In the genomic region with DNA sequence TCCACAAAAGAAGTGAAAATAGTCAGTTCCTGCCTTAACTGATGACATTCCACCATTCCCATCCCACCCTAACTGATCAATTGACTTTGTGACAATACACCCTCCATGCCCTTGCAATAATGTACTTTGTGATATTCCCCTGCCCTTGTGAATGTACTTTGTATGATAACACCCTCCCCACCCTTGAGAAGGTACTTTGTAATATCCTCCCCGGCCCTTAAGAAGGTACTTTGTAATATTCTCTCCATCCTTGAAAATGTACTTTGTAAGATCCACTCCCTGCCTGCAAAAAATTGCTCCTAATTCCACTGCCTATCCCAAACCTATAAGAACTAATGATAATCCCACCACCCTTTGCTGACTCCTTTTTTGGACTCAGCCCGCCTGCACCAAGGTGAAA, we compare ENCODE assay signal across 2 cellular contexts.
DNase-seq lines count a peak whose midpoint lies in the region; ATAC-seq, FAIRE-seq and TF ChIP-seq lines count a peak whose summit lies in the region.
"Not testable (repeated sequence)": the region's sequence is repeated elsewhere in the genome, so short reads cannot be mapped to it uniquely, and the experiment has no call there.

No MANE protein-coding gene starts in this region.

- peaks cover 16% of the 10 kb centered on the region for H3K9me3 Mint-ChIP-seq in MCF 10A (ENCODE audit: unreplicated experiment)

- not testable (repeated sequence) for H3K9me1 ChIP-seq in K562 (ENCODE audit: control insufficient read depth, insufficient read depth, low read length)

- not testable (repeated sequence) for H3K27me3 ChIP-seq in K562 (ENCODE audit: control insufficient read depth in 2 of 2, insufficient read depth in 2 of 2, low read length in 2 of 2)

- not testable (repeated sequence) for H3K9me3 ChIP-seq in K562 (replicated peaks; ENCODE audit: control insufficient read depth, insufficient read depth, low read depth, low read length)

- not testable (repeated sequence) for H3K27me3 Mint-ChIP-seq in MCF 10A (ENCODE audit: insufficient read depth, unreplicated experiment)

- not testable (repeated sequence) for TF ChIP-seq CTCF in K562 (IDR thresholded peaks at IDR 0.05 in 2 of 3, conservative IDR thresholded peaks at IDR 0.05 in 1 of 3; ENCODE audit: insufficient read depth in 2 of 3, low read depth in 1 of 3, low read length in 3 of 3); MCF 10A (IDR thresholded peaks at IDR 0.05; ENCODE audit: unreplicated experiment)

- FAIRE-seq in K562 (lab: Jason Lieb, UNC), result not testable (repeated sequence)

- H3K4me2 ChIP-seq in K562 (ENCODE audit: insufficient read depth, low read length), result not testable (repeated sequence)

- not testable (repeated sequence) for H3K4me1 Mint-ChIP-seq in MCF 10A (ENCODE audit: insufficient read depth, unreplicated experiment)

- not testable (repeated sequence) for H3K36me3 Mint-ChIP-seq in MCF 10A (ENCODE audit: insufficient read depth, unreplicated experiment)

- not testable (repeated sequence) for H3K27ac ChIP-seq in K562 (ENCODE audit: extremely low read depth, low read depth, low read length)

- not testable (repeated sequence) for H2AFZ ChIP-seq in K562 (ENCODE audit: low read depth, low read length)

- not testable (repeated sequence) for BruUV-seq in K562 (replicated peaks; lab: Mats Ljungman, UMichigan); MCF 10A (replicated peaks; lab: Mats Ljungman, UMichigan)

- ATAC-seq in K562, result not testable (repeated sequence)

- TF ChIP-seq EP300 in K562 (IDR thresholded peaks at IDR 0.05; ENCODE audit: low read length), result not testable (repeated sequence)

- H3K4me3 Mint-ChIP-seq in MCF 10A (ENCODE audit: unreplicated experiment), result not testable (repeated sequence)

- not testable (repeated sequence) for TF ChIP-seq POLR2A in K562 (conservative IDR thresholded peaks at IDR 0.05)

- not testable (repeated sequence) for H3K9ac ChIP-seq in K562 (ENCODE audit: insufficient read depth in 1 of 2, low read depth in 2 of 2, low read length in 2 of 2)

- 6% methylated on average over 2 of the region's 2 CpGs for WGBS in K562 (ENCODE audit: insufficient coverage, low coverage, missing lambda C conversion rate)

- CTCF ChIA-PET in K562 (lab: Yijun Ruan, JAX; ENCODE audit: low intra/inter-chr PET ratio); MCF 10A (lab: Yijun Ruan, JAX): not testable (repeated sequence)

- POLR2A ChIA-PET in K562 (lab: Yijun Ruan, JAX); MCF 10A (lab: Yijun Ruan, JAX): not testable (repeated sequence)

- not testable (repeated sequence) for TF ChIP-seq RAD21 in K562 (CRISPR knock-in tag; conservative IDR thresholded peaks at IDR 0.05 in 1 of 2, IDR thresholded peaks at IDR 0.05 in 1 of 2)

- intact Hi-C loops in K562 (cut with micrococcal nuclease); MCF 10A (cut with micrococcal nuclease): not testable (repeated sequence)

- peak overlapping the region; percentile 53 for H3K27ac Mint-ChIP-seq in MCF 10A (ENCODE audit: low read depth, unreplicated experiment)

- not testable (repeated sequence) for H4K20me1 ChIP-seq in K562 (replicated peaks; ENCODE audit: control insufficient read depth, insufficient read depth, low read length)

- H3K36me3 ChIP-seq in K562 (ENCODE audit: control insufficient read depth, insufficient read depth, low read length), result not testable (repeated sequence)

- not testable (repeated sequence) for H3K79me2 ChIP-seq in K562 (ENCODE audit: control insufficient read depth, insufficient read depth, low read length)

- in situ Hi-C loops in K562 (cut with MboI), result not testable (repeated sequence)

- not testable (repeated sequence) for H3K4me3 ChIP-seq in K562

- H3K4me1 ChIP-seq in K562 (replicated peaks in 1 of 2; ENCODE audit: control insufficient read depth in 2 of 2, insufficient read depth in 2 of 2, low read length in 2 of 2), result not testable (repeated sequence)

- not testable (repeated sequence) for DNase-seq in K562 (ENCODE audit: extremely low read depth in 1 of 4, low spot score in 3 of 4); MCF 10A (ENCODE audit: unreplicated experiment)

TF ChIP-seq in K562, 482 proteins besides CTCF, POLR2A, EP300 and RAD21:
- TF ChIP-seq ZNF57 (CRISPR knock-in tag; IDR thresholded peaks at IDR 0.05), result peak; percentile 92
